Comparison of ENCODE assay signal across 10 cellular contexts in the genomic region with DNA sequence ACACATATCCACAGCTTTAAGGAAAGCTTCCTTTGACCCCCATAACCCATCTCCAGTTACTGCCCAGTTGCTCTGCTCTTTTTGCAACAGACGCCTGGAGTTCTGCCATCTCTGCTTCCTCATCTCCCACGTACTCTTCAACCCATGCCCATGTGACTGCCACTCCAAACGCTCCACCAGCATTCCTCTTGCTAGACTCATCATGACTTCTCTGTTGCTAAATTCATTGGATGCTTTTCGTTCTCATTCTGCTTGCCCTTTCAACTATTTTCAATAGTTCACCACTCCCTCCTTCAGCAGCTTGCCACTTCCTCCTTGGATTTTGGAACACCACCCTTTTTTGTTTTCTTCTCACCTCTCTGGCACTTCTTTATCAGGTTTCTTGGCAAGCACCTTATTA. TPM values are rescaled to one million over a fixed set of nuclear protein-coding genes. Genes with fewer than 3 reads are reported as not detected.
DNase-seq lines count a peak whose midpoint lies in the region; ATAC-seq and TF ChIP-seq lines count a peak whose summit lies in the region.
"Had no signal": no experiment of that assay in that cellular context is flagged by ENCODE, and none has a peak within 500 bp of the region (broad histone marks: within the 10 kb centered on the region; RNA-seq: fewer than 3 reads in every experiment).

No MANE protein-coding gene starts in this region.

- H3K27ac ChIP-seq in OCI-LY3 (ENCODE audit: low read length) (no peak overlapping the region), esophagus squamous epithelium (peak overlapping the region in 3 of 4 donors; percentile 46 to 72 (median 56))
- H3K27ac ChIP-seq: cardiac muscle cell had no signal

- intact Hi-C loops in esophagus squamous epithelium (cut with DNase I) = no loop called here
- intact Hi-C loops in posterior vena cava (cut with DNase I) = no loop called here

- TF ChIP-seq CTCF in OCI-LY3 (IDR thresholded peaks at IDR 0.05; ENCODE audit: low read depth, low read length) = no peak
- TF ChIP-seq CTCF in esophagus squamous epithelium (IDR thresholded peaks at IDR 0.05) = no peak

- H3K4me3 ChIP-seq in OCI-LY3 (ENCODE audit: low read length) (no peak overlapping the region), esophagus squamous epithelium (no peak overlapping the region)
- H3K4me3 ChIP-seq: cardiac muscle cell had no signal

- no peak for ATAC-seq in HG02571 (IDR thresholded peaks at IDR 0.05; ENCODE audit: unreplicated experiment)

- H3K36me3 ChIP-seq in OCI-LY3 (replicated peaks; ENCODE audit: low read depth, low read length) (peaks cover 9% of the 10 kb centered on the region), esophagus squamous epithelium (no peaks in the 10 kb centered on the region)
- H3K36me3 ChIP-seq: cardiac muscle cell had no signal

- H3K4me1 ChIP-seq in OCI-LY3 (ENCODE audit: low read length) = peaks cover 8% of the 10 kb centered on the region; the same call in 1 of the 2 replicates
- peaks cover 9 to 40% (median 16%) of the 10 kb centered on the region in 3 donors for H3K4me1 ChIP-seq in esophagus squamous epithelium

- peak overlapping the region; percentile 12; the same call in 1 of the 2 replicates for H2AFZ ChIP-seq in OCI-LY3 (ENCODE audit: low read depth, low read length)

- no peaks in the 10 kb centered on the region for H4K20me1 ChIP-seq in OCI-LY3 (ENCODE audit: insufficient read depth, low read length)

- TF ChIP-seq POLR2A in esophagus squamous epithelium (IDR thresholded peaks at IDR 0.05) = no peak

- H3K9ac ChIP-seq in OCI-LY3 (ENCODE audit: low read length) = no peak overlapping the region

- no peak overlapping the region for H3K4me2 ChIP-seq in OCI-LY3 (ENCODE audit: low read length)

- WGBS in esophagus squamous epithelium, 2 donors = 6 to 16% methylated on average over 4 of the region's 4 CpGs

- peak; percentile 98 for DNase-seq in EH (ENCODE audit: low read depth)
- DNase-seq in esophagus squamous epithelium (lab: John Stamatoyannopoulos, UW) = no peak
- peak; percentile 88 for DNase-seq in posterior vena cava (ENCODE audit: low spot score)
- DNase-seq in NCI-H446 (lab: John Stamatoyannopoulos, UW) = no peak
- no peak for DNase-seq in NCI-H82 treated with DMSO at 0.1 percent for 48 hours (lab: John Stamatoyannopoulos, UW; ENCODE audit: unreplicated experiment)
- DNase-seq in NCI-H2171 treated with DMSO at 0.1 percent for 48 hours (lab: John Stamatoyannopoulos, UW) = no peak
- DNase-seq: T-helper 2 cell had no signal

- no peaks in the 10 kb centered on the region for H3K9me3 ChIP-seq in OCI-LY3 (ENCODE audit: insufficient read depth, low read length)
- H3K9me3 ChIP-seq in esophagus squamous epithelium = no peaks in the 10 kb centered on the region

- peaks cover 21% of the 10 kb centered on the region for H3K79me2 ChIP-seq in OCI-LY3 (ENCODE audit: low read length)

- H3K27me3 ChIP-seq in OCI-LY3 (ENCODE audit: low read depth, low read length) (no peaks in the 10 kb centered on the region), esophagus squamous epithelium (no peaks in the 10 kb centered on the region)
- H3K27me3 ChIP-seq: cardiac muscle cell had no signal

RNA-seq across cellular contexts. Expression of gene KNSTRN, which starts 2.7 kb away (rescaled TPM):
- total RNA-seq in esophagus squamous epithelium (10 to 100 TPM; 11.3 to 22.0 (median 17.3) TPM), posterior vena cava (1 to 10 TPM; 5.4 to 8.4 TPM)

RNA-seq across cellular contexts. Expression of gene DISP2, which starts 21.8 kb away (rescaled TPM):
- total RNA-seq in esophagus squamous epithelium = under 1 TPM in 2 of 4 donors, not detected in 2; under 0.01 TPM
- under 1 TPM; 0.05 to 0.32 TPM for total RNA-seq in posterior vena cava

RNA-seq across cellular contexts. Expression of gene IVD, which starts 25.7 kb away (rescaled TPM):
- total RNA-seq in esophagus squamous epithelium (10 to 100 TPM; 10.7 to 42.2 (median 15.4) TPM), posterior vena cava (10 to 100 TPM; 24.3 to 38.9 TPM)

RNA-seq across cellular contexts. Expression of gene PHGR1, which starts 29.0 kb away (rescaled TPM):
- not detected for total RNA-seq in esophagus squamous epithelium
- total RNA-seq in posterior vena cava = not detected
- total RNA-seq: cardiac muscle cell had no signal

RNA-seq across cellular contexts. Expression of gene CCDC9B, which starts 39.1 kb away (rescaled TPM):
- total RNA-seq in esophagus squamous epithelium = 10 to 100 TPM in 3 of 4 donors, 1 to 10 TPM in 1; 5.4 to 34.4 (median 15.0) TPM
- total RNA-seq in posterior vena cava = 10 to 100 TPM; 29.2 to 31.2 TPM

Comparison
In these comparisons a context has a peak if more than half of its experiments do, and no peak if none do; other contexts are left out.
1. DNase-seq: peak in EH (single experiment) and posterior vena cava (single experiment); none in esophagus squamous epithelium (single experiment), NCI-H446 (0 of 2), NCI-H82 treated with DMSO at 0.1 percent for 48 hours (single experiment) and NCI-H2171 treated with DMSO at 0.1 percent for 48 hours (single experiment).